25 cellular contexts compared by ENCODE assay signal in the genomic region with DNA sequence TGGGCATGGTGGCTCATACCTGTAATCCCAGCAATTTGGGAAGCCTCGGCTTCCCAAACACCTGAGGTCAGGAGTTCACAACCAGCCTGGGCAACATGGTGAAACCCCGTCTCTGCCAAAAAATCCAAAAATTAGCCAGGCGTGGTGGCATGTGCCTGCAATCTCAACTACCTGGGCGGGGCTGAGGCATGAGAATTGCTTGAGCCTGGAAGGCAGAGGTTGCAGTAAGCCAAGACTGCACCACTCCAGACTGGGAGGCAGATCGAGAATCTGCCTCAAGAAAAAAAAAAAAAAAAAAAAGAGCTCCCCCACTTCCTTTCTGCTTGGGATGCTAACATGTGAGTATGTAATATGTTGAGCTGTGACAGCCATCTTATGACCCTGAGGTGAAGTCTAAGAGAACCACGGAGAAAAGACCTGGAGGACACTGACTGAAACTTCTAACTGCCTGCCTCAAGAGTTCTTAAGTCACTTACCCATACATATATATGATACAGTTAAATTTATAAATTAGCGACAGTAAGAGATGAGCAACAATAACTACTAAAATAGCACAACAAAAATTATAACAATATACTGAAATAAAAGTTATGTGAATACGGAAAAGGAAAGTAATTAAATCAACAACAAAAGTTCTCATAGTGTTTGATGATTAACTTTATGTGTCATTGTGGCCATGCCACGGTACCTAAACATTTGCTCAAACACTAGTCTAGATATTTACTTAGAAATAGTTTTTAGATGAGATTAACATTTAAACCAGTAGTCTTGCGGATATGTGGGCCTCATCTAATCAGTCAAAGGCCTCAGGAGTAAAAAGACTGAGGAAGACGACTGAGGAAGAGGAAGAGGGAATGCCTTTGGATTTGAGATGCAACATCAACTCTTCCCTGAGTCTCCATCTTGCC.
"Had no signal": no experiment of that assay in that cellular context is flagged by ENCODE, and none has a peak within 500 bp of the region (broad histone marks: within the 10 kb centered on the region; RNA-seq: fewer than 3 reads in every experiment).

No MANE protein-coding gene starts in this region.

- H3K9me3 ChIP-seq: adrenal gland, ascending aorta, breast epithelium, upper lobe of left lung had no signal

- H3K4me1 ChIP-seq: adrenal gland, ascending aorta, breast epithelium had no signal

- H3K27ac Mint-ChIP-seq: activated B cell treated with CpG ODN at 0.5 μM for 24 hours; activated CD4-positive, alpha-beta T cell treated with anti-CD3 and anti-CD28 coated beads for 36 hours; activated naive CD8-positive, alpha-beta T cell; activated T-cell treated with anti-CD3 and anti-CD28 coated beads, Interleukin-2, amount 50 U/mL, for 24 hours; activated T-helper 17 cell treated with anti-CD3 and anti-CD28 coated beads, Interleukin-2, amount 50 U/mL, for 72 hours; naive thymus-derived CD4-positive, alpha-beta T cell; stimulated activated naive B cell treated with anti-CD40 and anti-IgM and Interleukin-4, amounts not matched to agents 10 μg/mL and 1 μg/mL and 100 μg/mL, for 72 hours had no signal

- H3K36me3 ChIP-seq: adrenal gland, ascending aorta, breast epithelium, upper lobe of left lung had no signal

- DNase-seq: activated B cell treated with CpG ODN at 0.5 μM for 24 hours; activated CD4-positive, alpha-beta T cell treated with anti-CD3 and anti-CD28 coated beads for 36 hours; activated CD4-positive, alpha-beta T cell treated with anti-CD3 and anti-CD28 coated beads, Interleukin-2, amount 50 U/mL, for 4 hours; activated CD8-positive, alpha-beta memory T cell treated with anti-CD3 and anti-CD28 coated beads for 24 hours; activated CD8-positive, alpha-beta memory T cell treated with anti-CD3 and anti-CD28 coated beads, Interleukin-2, amount 50 U/mL, for 4 hours; activated T-cell treated with anti-CD3 and anti-CD28 coated beads, Interleukin-2, amount 50 U/mL, for 24 hours; adrenal gland; cerebellar nuclear complex; erythroblast; foreskin fibroblast; mesendoderm; naive thymus-derived CD4-positive, alpha-beta T cell; retina; stimulated activated CD4-positive, alpha-beta T cell treated with anti-CD3 and anti-CD28 coated beads, Interleukin-2, amount 100 ng/mL, for 48 hours; stimulated activated CD8-positive, alpha-beta memory T cell treated with anti-CD3 and anti-CD28 coated beads, Interleukin-4, amount 100 ng/mL, for 48 hours; stimulated activated naive B cell treated with anti-CD40 and anti-IgM and Interleukin-4, amounts not matched to agents 10 μg/mL and 1 μg/mL and 100 μg/mL, for 72 hours; T-helper 9 cell had no signal

- H3K27me3 ChIP-seq: adrenal gland, ascending aorta, upper lobe of left lung had no signal

- ATAC-seq: activated CD4-positive, alpha-beta T cell treated with anti-CD3 and anti-CD28 coated beads for 36 hours; activated T-helper 17 cell treated with anti-CD3 and anti-CD28 coated beads, Interleukin-2, amount 50 U/mL, for 72 hours; naive thymus-derived CD4-positive, alpha-beta T cell; stimulated activated naive B cell treated with anti-CD40 and anti-IgM and Interleukin-4, amounts not matched to agents 10 μg/mL and 1 μg/mL and 100 μg/mL, for 72 hours had no signal

- H3K4me3 Mint-ChIP-seq: activated B cell treated with CpG ODN at 0.5 μM for 24 hours; activated CD4-positive, alpha-beta T cell treated with anti-CD3 and anti-CD28 coated beads for 36 hours; activated naive CD8-positive, alpha-beta T cell; activated T-cell treated with anti-CD3 and anti-CD28 coated beads, Interleukin-2, amount 50 U/mL, for 24 hours; activated T-helper 17 cell treated with anti-CD3 and anti-CD28 coated beads, Interleukin-2, amount 50 U/mL, for 72 hours; naive thymus-derived CD4-positive, alpha-beta T cell; neural crest cell; stimulated activated naive B cell treated with anti-CD40 and anti-IgM and Interleukin-4, amounts not matched to agents 10 μg/mL and 1 μg/mL and 100 μg/mL, for 72 hours had no signal

- H3K27me3 Mint-ChIP-seq: activated B cell treated with CpG ODN at 0.5 μM for 24 hours; activated naive CD8-positive, alpha-beta T cell had no signal

- H3K36me3 Mint-ChIP-seq: activated naive CD8-positive, alpha-beta T cell; naive thymus-derived CD4-positive, alpha-beta T cell; stimulated activated naive B cell treated with anti-CD40 and anti-IgM and Interleukin-4, amounts not matched to agents 10 μg/mL and 1 μg/mL and 100 μg/mL, for 72 hours had no signal

- H3K27ac ChIP-seq: adrenal gland, ascending aorta, breast epithelium had no signal

- H3K9me3 Mint-ChIP-seq: activated B cell treated with CpG ODN at 0.5 μM for 24 hours; activated T-cell treated with anti-CD3 and anti-CD28 coated beads, Interleukin-2, amount 50 U/mL, for 24 hours; activated T-helper 17 cell treated with anti-CD3 and anti-CD28 coated beads, Interleukin-2, amount 50 U/mL, for 72 hours had no signal

- H3K4me3 ChIP-seq: adrenal gland, ascending aorta, breast epithelium, upper lobe of left lung had no signal

- FAIRE-seq: endometrium, keratinocyte had no signal

- H3K4me1 Mint-ChIP-seq: activated B cell treated with CpG ODN at 0.5 μM for 24 hours; activated CD4-positive, alpha-beta T cell treated with anti-CD3 and anti-CD28 coated beads for 36 hours; activated T-helper 17 cell treated with anti-CD3 and anti-CD28 coated beads, Interleukin-2, amount 50 U/mL, for 72 hours; naive thymus-derived CD4-positive, alpha-beta T cell; neural crest cell; stimulated activated naive B cell treated with anti-CD40 and anti-IgM and Interleukin-4, amounts not matched to agents 10 μg/mL and 1 μg/mL and 100 μg/mL, for 72 hours had no signal
